ENCODE assay signal across 8 cellular contexts in the genomic region with DNA sequence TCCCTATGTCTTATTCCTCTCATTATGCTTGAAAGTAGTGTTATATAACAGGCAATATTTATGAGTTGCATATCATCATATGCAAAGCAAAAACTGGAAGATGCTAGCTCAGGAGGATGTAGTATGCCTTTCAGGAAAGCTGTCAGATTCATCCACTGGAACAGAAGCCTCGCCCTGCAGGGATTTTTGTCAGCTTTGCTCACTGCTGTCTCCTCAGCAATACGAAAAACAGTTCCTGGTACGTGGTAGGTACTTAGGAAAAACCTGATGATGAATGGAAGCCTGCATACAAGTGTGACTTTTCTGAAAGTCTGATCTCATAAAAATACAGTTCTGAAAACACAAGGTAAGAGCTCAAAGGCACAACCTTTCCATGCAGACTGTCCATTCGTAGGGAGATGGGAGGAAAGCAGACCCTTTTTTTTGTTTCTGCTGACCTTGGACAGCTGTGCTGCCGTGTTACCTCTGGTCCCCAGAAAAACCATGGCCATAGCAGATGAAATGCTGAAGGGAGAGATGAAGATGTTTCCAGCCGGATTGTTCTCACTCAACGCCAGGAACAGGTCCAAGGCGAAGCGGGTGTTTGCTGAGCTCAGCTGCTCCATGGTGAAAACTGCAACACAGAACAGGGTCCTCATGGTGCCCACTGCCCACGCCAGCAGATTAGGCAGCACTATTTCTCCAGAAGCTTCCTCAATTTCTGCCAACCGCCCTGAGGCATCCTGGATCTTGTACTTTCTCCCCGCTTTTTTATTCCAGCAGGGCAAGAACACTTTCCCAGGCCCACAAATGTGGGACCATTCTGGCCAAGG. TPM values are rescaled to one million over a fixed set of nuclear protein-coding genes. Genes with fewer than 3 reads are reported as not detected.
A peak's percentile ranks its signal among the peaks of the same experiment; 100 is the strongest.
DNase-seq lines count a peak whose midpoint lies in the region; ATAC-seq and TF ChIP-seq lines count a peak whose summit lies in the region.

No MANE protein-coding gene starts in this region.

- DNase-seq in activated CD8-positive, alpha-beta memory T cell treated with anti-CD3 and anti-CD28 coated beads, Interleukin-2, amount 10 ng/mL, durations not matched to agents 7 days and 5 days: no peak
- DNase-seq in activated CD8-positive, alpha-beta memory T cell treated with anti-CD3 and anti-CD28 coated beads for 24 hours: no peak
- DNase-seq in body of pancreas (peak in 1 of 4 donors; percentile 41), right lobe of liver (no peak), tibial artery (no peak), germinal center (ENCODE audit: low spot score) (no peak)
- no peak for DNase-seq in stimulated activated CD4-positive, alpha-beta T cell treated with anti-CD3 and anti-CD28 coated beads, Interleukin-4, amount 100 ng/mL, for 24 hours

- no peaks in the 10 kb centered on the region for H3K9me3 ChIP-seq in body of pancreas
- no peaks in the 10 kb centered on the region for H3K9me3 ChIP-seq in right lobe of liver
- no peaks in the 10 kb centered on the region for H3K9me3 ChIP-seq in tibial artery

- 19 to 49% methylated on average over 12 of the region's 12 CpGs for WGBS in body of pancreas, 2 donors
- 53% methylated on average over 12 of the region's 12 CpGs for WGBS in right lobe of liver (ENCODE audit: insufficient coverage, low coverage, low lambda C conversion rate, missing lambda C conversion rate)

- no peak for ATAC-seq in activated CD8-positive, alpha-beta memory T cell treated with anti-CD3 and anti-CD28 coated beads, Interleukin-2, amount 10 ng/mL, durations not matched to agents 7 days and 5 days
- no peak for ATAC-seq in body of pancreas
- no peak for ATAC-seq in right lobe of liver
- ATAC-seq in GM19455 (IDR thresholded peaks at IDR 0.05; ENCODE audit: unreplicated experiment): no peak

- peaks cover 0 to 13% of the 10 kb centered on the region in 2 donors for H3K36me3 ChIP-seq in body of pancreas (replicated peaks in 1 of 2; ENCODE audit: insufficient read depth in 1 of 2, low read depth in 2 of 2)
- H3K36me3 ChIP-seq in right lobe of liver: peaks cover 0 to 27% (median 15%) of the 10 kb centered on the region in 4 donors
- peaks cover 27 to 42% (median 31%) of the 10 kb centered on the region in 3 donors for H3K36me3 ChIP-seq in tibial artery

- H3K27ac Mint-ChIP-seq in activated CD8-positive, alpha-beta memory T cell treated with anti-CD3 and anti-CD28 coated beads, Interleukin-2, amount 10 ng/mL, durations not matched to agents 7 days and 5 days: no peak overlapping the region

- H3K27me3 ChIP-seq in body of pancreas: no peaks in the 10 kb centered on the region
- H3K27me3 ChIP-seq in right lobe of liver: no peaks in the 10 kb centered on the region
- no peaks in the 10 kb centered on the region for H3K27me3 ChIP-seq in tibial artery

- TF ChIP-seq POLR2A in body of pancreas (IDR thresholded peaks at IDR 0.05): no peak
- TF ChIP-seq POLR2A in right lobe of liver (IDR thresholded peaks at IDR 0.05): no peak

- H3K4me3 ChIP-seq in body of pancreas (peak overlapping the region; percentile 5 to 40), right lobe of liver (peak overlapping the region; percentile 60 to 71 (median 60)), tibial artery (peak overlapping the region; percentile 68 to 78)

- TF ChIP-seq CTCF in body of pancreas (IDR thresholded peaks at IDR 0.05) (no peak), right lobe of liver (IDR thresholded peaks at IDR 0.05) (no peak), tibial artery (IDR thresholded peaks at IDR 0.05) (no peak)

- no peaks in the 10 kb centered on the region for H3K9me3 Mint-ChIP-seq in activated CD8-positive, alpha-beta memory T cell treated with anti-CD3 and anti-CD28 coated beads, Interleukin-2, amount 10 ng/mL, durations not matched to agents 7 days and 5 days (ENCODE audit: low read depth)

- peak overlapping the region; percentile 92 to 99 (median 97) for H3K27ac ChIP-seq in body of pancreas
- peak overlapping the region; percentile 83 to 94 (median 89) for H3K27ac ChIP-seq in right lobe of liver
- peak overlapping the region; percentile 94 to 97 for H3K27ac ChIP-seq in tibial artery

- CTCF ChIA-PET in activated CD8-positive, alpha-beta memory T cell treated with anti-CD3 and anti-CD28 coated beads, Interleukin-2, amount 10 ng/mL, durations not matched to agents 7 days and 5 days (lab: Charles Lee): interaction anchor here (0.8 to 5.6 kb wide), 11 partner anchors 13 to 148 kb away, joined by 3 to 76 read pairs (median 16); no protein-coding TSS in a partner anchor

- H3K27me3 Mint-ChIP-seq in activated CD8-positive, alpha-beta memory T cell treated with anti-CD3 and anti-CD28 coated beads, Interleukin-2, amount 10 ng/mL, durations not matched to agents 7 days and 5 days: no peaks in the 10 kb centered on the region

- H3K4me1 ChIP-seq in body of pancreas (peaks cover 65% of the 10 kb centered on the region), right lobe of liver (peaks cover 0 to 22% (median 3%) of the 10 kb centered on the region in 4 donors), tibial artery (peaks cover 0 to 34% (median 28%) of the 10 kb centered on the region in 4 donors)

- intact Hi-C loops in body of pancreas (cut with DNase I) (no loop called here), right lobe of liver (cut with DNase I) (loop anchor here (10.0 kb wide), 1 partner anchor 75 kb away; no protein-coding TSS in a partner anchor), tibial artery (cut with DNase I; ENCODE audit: low total_unique reads) (loop anchor here (5.0 kb wide), 3 partner anchors 48 to 147 kb away; no protein-coding TSS in a partner anchor)

- H3K4me3 Mint-ChIP-seq in activated CD8-positive, alpha-beta memory T cell treated with anti-CD3 and anti-CD28 coated beads, Interleukin-2, amount 10 ng/mL, durations not matched to agents 7 days and 5 days: peak overlapping the region; percentile 89

- H3K36me3 Mint-ChIP-seq in activated CD8-positive, alpha-beta memory T cell treated with anti-CD3 and anti-CD28 coated beads, Interleukin-2, amount 10 ng/mL, durations not matched to agents 7 days and 5 days: peaks cover 41% of the 10 kb centered on the region

- peaks cover 60% of the 10 kb centered on the region for H3K4me1 Mint-ChIP-seq in activated CD8-positive, alpha-beta memory T cell treated with anti-CD3 and anti-CD28 coated beads, Interleukin-2, amount 10 ng/mL, durations not matched to agents 7 days and 5 days

RNA-seq across cellular contexts. Expression of gene SERPINB1, which starts 1.5 kb away (rescaled TPM):
- total RNA-seq in activated CD8-positive, alpha-beta memory T cell treated with anti-CD3 and anti-CD28 coated beads, Interleukin-2, amount 10 ng/mL, durations not matched to agents 7 days and 5 days: 10 to 100 TPM; 55.2 to 65.7 TPM
- 10 to 100 TPM; 19.1 to 80.4 TPM for total RNA-seq in body of pancreas
- total RNA-seq in right lobe of liver: 10 to 100 TPM in 5 of 6 experiments, 1 to 10 TPM in 1; 7.2 to 44.6 (median 25.2) TPM

Comparison
In these comparisons a context has a peak if more than half of its experiments do, and no peak if none do; other contexts are left out.
1. H3K4me3 ChIP-seq: peak in every context shown above with its lines; median percentile 73 in tibial artery; 60 in right lobe of liver; 22 in body of pancreas.